Comparison of ENCODE assay signal across 2 cellular contexts in the genomic region with DNA sequence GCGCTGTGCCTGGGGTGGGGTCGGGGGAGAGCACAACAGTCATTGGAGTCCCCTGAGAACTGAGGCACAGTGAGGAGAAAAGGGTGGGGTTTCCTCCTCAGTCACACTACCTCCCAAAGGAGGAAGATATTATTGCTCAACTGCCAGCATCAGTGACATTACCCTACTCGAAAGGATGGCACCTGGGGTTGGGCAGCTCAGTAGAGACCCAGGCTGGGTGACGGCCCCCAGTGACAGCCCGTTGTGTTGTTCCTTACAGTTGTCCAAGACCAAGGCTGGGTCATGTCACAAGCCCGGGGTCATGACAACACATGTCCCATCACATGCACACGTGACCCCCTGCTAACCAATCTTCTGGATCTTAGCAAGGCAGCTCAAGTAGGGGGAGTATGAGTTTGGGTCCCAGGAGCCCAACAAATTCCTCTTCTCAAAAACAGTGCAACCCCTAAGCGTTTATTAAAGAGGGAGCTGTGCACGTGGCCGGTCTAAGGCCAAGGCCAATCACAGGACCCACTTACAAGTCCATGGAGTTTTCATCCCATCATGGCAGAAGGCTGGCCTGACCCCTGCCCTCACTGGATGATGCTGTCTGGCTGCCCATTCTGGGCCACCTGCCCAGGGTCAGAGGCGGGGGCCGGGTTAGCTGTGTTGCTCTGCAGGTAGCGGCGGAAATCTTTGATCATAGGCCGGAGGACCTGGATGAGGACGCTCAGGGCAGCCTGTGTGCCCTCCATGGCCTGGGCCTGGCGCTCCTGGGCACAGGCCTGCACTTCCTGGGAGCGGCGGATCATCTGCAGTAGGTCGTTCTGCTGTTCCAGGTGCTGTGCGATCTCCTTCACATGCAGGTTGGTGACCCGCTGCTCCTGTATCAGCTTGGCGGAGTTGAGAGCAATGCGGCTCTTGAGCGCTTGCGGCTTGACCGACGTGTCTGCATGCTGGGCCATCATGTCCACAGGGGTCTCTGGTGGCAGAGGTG.
TF ChIP-seq lines count a peak whose summit lies in the region.

No MANE protein-coding gene starts in this region.

TF ChIP-seq in liver, 16 proteins besides CTCF, POLR2A, EP300 and RAD21:
- TF ChIP-seq FOXA2 (IDR thresholded peaks at IDR 0.05) (no peak), YY1 (IDR thresholded peaks at IDR 0.05) (peak; percentile 61), RXRA (IDR thresholded peaks at IDR 0.05) (peak; percentile 67 to 79), ZBTB33 (IDR thresholded peaks at IDR 0.05) (no peak), NR2F2 (IDR thresholded peaks at IDR 0.05) (no peak), TAF1 (conservative IDR thresholded peaks at IDR 0.05) (no peak), EGR1 (IDR thresholded peaks at IDR 0.05; ENCODE audit: low read depth in 2 of 2) (no peak), HNF4G (IDR thresholded peaks at IDR 0.05) (no peak), SP1 (IDR thresholded peaks at IDR 0.05) (peak; percentile 25), HNF4A (conservative IDR thresholded peaks at IDR 0.05) (peak; percentile 36 to 74), GABPA (IDR thresholded peaks at IDR 0.05 in 1 of 2, conservative IDR thresholded peaks at IDR 0.05 in 1 of 2) (no peak), JUND (IDR thresholded peaks at IDR 0.05) (no peak), FOXA1 (IDR thresholded peaks at IDR 0.05) (no peak)
- TF ChIP-seq, protein P1, sequence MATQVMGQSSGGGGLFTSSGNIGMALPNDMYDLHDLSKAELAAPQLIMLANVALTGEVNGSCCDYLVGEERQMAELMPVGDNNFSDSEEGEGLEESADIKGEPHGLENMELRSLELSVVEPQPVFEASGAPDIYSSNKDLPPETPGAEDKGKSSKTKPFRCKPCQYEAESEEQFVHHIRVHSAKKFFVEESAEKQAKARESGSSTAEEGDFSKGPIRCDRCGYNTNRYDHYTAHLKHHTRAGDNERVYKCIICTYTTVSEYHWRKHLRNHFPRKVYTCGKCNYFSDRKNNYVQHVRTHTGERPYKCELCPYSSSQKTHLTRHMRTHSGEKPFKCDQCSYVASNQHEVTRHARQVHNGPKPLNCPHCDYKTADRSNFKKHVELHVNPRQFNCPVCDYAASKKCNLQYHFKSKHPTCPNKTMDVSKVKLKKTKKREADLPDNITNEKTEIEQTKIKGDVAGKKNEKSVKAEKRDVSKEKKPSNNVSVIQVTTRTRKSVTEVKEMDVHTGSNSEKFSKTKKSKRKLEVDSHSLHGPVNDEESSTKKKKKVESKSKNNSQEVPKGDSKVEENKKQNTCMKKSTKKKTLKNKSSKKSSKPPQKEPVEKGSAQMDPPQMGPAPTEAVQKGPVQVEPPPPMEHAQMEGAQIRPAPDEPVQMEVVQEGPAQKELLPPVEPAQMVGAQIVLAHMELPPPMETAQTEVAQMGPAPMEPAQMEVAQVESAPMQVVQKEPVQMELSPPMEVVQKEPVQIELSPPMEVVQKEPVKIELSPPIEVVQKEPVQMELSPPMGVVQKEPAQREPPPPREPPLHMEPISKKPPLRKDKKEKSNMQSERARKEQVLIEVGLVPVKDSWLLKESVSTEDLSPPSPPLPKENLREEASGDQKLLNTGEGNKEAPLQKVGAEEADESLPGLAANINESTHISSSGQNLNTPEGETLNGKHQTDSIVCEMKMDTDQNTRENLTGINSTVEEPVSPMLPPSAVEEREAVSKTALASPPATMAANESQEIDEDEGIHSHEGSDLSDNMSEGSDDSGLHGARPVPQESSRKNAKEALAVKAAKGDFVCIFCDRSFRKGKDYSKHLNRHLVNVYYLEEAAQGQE (IDR thresholded peaks at IDR 0.05), result no peak
- TF ChIP-seq, protein P2, sequence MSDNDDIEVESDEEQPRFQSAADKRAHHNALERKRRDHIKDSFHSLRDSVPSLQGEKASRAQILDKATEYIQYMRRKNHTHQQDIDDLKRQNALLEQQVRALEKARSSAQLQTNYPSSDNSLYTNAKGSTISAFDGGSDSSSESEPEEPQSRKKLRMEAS (IDR thresholded peaks at IDR 0.05), result no peak
- TF ChIP-seq, protein P3, sequence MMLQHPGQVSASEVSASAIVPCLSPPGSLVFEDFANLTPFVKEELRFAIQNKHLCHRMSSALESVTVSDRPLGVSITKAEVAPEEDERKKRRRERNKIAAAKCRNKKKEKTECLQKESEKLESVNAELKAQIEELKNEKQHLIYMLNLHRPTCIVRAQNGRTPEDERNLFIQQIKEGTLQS (IDR thresholded peaks at IDR 0.05), result no peak

TF ChIP-seq in HepG2, 621 proteins besides CTCF, POLR2A, EP300 and RAD21:
- TF ChIP-seq ZNF530 (CRISPR knock-in tag; IDR thresholded peaks at IDR 0.05; ENCODE audit: low read depth) (no peak), SYNCRIP (IDR thresholded peaks at IDR 0.05; ENCODE audit: insufficient read depth, low read depth, low read length) (no peak), ZNF256 (CRISPR knock-in tag; conservative IDR thresholded peaks at IDR 0.05) (no peak), ZBTB10 (CRISPR knock-in tag; IDR thresholded peaks at IDR 0.05; ENCODE audit: borderline replicate concordance) (no peak), TBX2 (CRISPR knock-in tag; IDR thresholded peaks at IDR 0.05; ENCODE audit: borderline replicate concordance) (no peak), HNRNPUL1 (IDR thresholded peaks at IDR 0.05; ENCODE audit: low read depth, low read length) (no peak), DR1 (CRISPR knock-in tag; IDR thresholded peaks at IDR 0.05) (no peak), RXRB (CRISPR knock-in tag; IDR thresholded peaks at IDR 0.05; ENCODE audit: borderline replicate concordance) (no peak), PLSCR1 (CRISPR knock-in tag; IDR thresholded peaks at IDR 0.05; ENCODE audit: borderline replicate concordance) (no peak)
- TF ChIP-seq, protein P4, sequence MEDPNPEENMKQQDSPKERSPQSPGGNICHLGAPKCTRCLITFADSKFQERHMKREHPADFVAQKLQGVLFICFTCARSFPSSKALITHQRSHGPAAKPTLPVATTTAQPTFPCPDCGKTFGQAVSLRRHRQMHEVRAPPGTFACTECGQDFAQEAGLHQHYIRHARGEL (CRISPR knock-in tag; IDR thresholded peaks at IDR 0.05), result no peak
- TF ChIP-seq, protein P5, sequence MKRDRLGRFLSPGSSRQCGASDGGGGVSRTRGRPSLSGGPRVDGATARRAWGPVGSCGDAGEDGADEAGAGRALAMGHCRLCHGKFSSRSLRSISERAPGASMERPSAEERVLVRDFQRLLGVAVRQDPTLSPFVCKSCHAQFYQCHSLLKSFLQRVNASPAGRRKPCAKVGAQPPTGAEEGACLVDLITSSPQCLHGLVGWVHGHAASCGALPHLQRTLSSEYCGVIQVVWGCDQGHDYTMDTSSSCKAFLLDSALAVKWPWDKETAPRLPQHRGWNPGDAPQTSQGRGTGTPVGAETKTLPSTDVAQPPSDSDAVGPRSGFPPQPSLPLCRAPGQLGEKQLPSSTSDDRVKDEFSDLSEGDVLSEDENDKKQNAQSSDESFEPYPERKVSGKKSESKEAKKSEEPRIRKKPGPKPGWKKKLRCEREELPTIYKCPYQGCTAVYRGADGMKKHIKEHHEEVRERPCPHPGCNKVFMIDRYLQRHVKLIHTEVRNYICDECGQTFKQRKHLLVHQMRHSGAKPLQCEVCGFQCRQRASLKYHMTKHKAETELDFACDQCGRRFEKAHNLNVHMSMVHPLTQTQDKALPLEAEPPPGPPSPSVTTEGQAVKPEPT (CRISPR knock-in tag; IDR thresholded peaks at IDR 0.05; ENCODE audit: low read depth), result no peak
